8 cellular contexts compared by ENCODE assay signal in genomic region chr2:119702918-119703401, GRCh38. TPM values are rescaled to one million over a fixed set of nuclear protein-coding genes. Genes with fewer than 3 reads are reported as not detected.
A peak's percentile ranks its signal among the peaks of the same experiment; 100 is the strongest.
DNase-seq lines count a peak whose midpoint lies in the region; ATAC-seq and TF ChIP-seq lines count a peak whose summit lies in the region.

No MANE protein-coding gene starts in this region.

- H3K9ac ChIP-seq in KMS-11 (no peak overlapping the region), trophoblast cell (ENCODE audit: low read length) (no peak overlapping the region)

- H3K79me2 ChIP-seq in KMS-11 (ENCODE audit: insufficient read depth, low read depth), result no peaks in the 10 kb centered on the region
- H3K79me2 ChIP-seq in trophoblast cell (ENCODE audit: control insufficient read depth, insufficient read depth, low read length, poor library complexity), result no peaks in the 10 kb centered on the region

- no peaks in the 10 kb centered on the region for H3K36me3 ChIP-seq in KMS-11 (ENCODE audit: insufficient read depth)
- no peaks in the 10 kb centered on the region for H3K36me3 ChIP-seq in SJCRH30
- no peaks in the 10 kb centered on the region for H3K36me3 ChIP-seq in trophoblast cell (ENCODE audit: control insufficient read depth in 1 of 2, insufficient read depth in 2 of 2, low read length in 2 of 2)
- no peaks in the 10 kb centered on the region for H3K36me3 ChIP-seq in upper lobe of right lung

- H2AFZ ChIP-seq in KMS-11 (ENCODE audit: low read depth) (no peak overlapping the region), trophoblast cell (ENCODE audit: insufficient read depth, low read length, poor library complexity) (peak overlapping the region; percentile 8)

- no peak overlapping the region for H3K14ac ChIP-seq in trophoblast cell (ENCODE audit: low read length)

- no peak overlapping the region for H4K91ac ChIP-seq in trophoblast cell (ENCODE audit: low read depth, low read length)

- H4K12ac ChIP-seq in trophoblast cell (ENCODE audit: low read depth, low read length), result no peak overlapping the region

- H3K27ac ChIP-seq in KMS-11, result no peak overlapping the region
- no peak overlapping the region for H3K27ac ChIP-seq in SJCRH30
- no peak overlapping the region for H3K27ac ChIP-seq in trophoblast cell (ENCODE audit: low read depth, low read length)
- H3K27ac ChIP-seq in upper lobe of right lung, result no peak overlapping the region

- ATAC-seq in GM21717 (IDR thresholded peaks at IDR 0.05; ENCODE audit: unreplicated experiment) (peak; percentile 62), upper lobe of right lung (peak; percentile 99)

- no peak overlapping the region for H3K23ac ChIP-seq in trophoblast cell (ENCODE audit: low read length)

- TF ChIP-seq CTCF in KMS-11 (conservative IDR thresholded peaks at IDR 0.05; ENCODE audit: low read depth, low read length) (peak; percentile 87), upper lobe of right lung (IDR thresholded peaks at IDR 0.05) (peak; percentile 98)

- no peak overlapping the region for H3K4me3 ChIP-seq in KMS-11 (IDR thresholded peaks at IDR 0.05; ENCODE audit: insufficient read depth, low read depth, low read length)
- H3K4me3 ChIP-seq in SJCRH30, result no peak overlapping the region
- no peak overlapping the region for H3K4me3 ChIP-seq in trophoblast cell (ENCODE audit: low read depth, low read length)
- H3K4me3 ChIP-seq in upper lobe of right lung, result no peak overlapping the region

- H2BK12ac ChIP-seq in trophoblast cell (ENCODE audit: low read length), result no peak overlapping the region

- no peak overlapping the region for H3K4ac ChIP-seq in trophoblast cell (ENCODE audit: low read depth, low read length)

- H4K8ac ChIP-seq in trophoblast cell (ENCODE audit: low read depth, low read length), result no peak overlapping the region

- H3K4me2 ChIP-seq in KMS-11 (no peak overlapping the region), trophoblast cell (ENCODE audit: low read length) (no peak overlapping the region)

- peaks cover 1% of the 10 kb centered on the region for H3K79me1 ChIP-seq in trophoblast cell (ENCODE audit: low read length)

- H3K9me3 ChIP-seq in SJCRH30 (replicated peaks) (no peaks in the 10 kb centered on the region; the same call in 1 of the 2 replicates), trophoblast cell (ENCODE audit: insufficient read depth, low read depth, low read length) (no peaks in the 10 kb centered on the region), upper lobe of right lung (no peaks in the 10 kb centered on the region)

- no peak overlapping the region for H2BK5ac ChIP-seq in trophoblast cell (ENCODE audit: low read depth, low read length, poor library complexity)

- H3K27me3 ChIP-seq in KMS-11 (ENCODE audit: insufficient read depth, low read depth) (no peaks in the 10 kb centered on the region), SJCRH30 (no peaks in the 10 kb centered on the region), trophoblast cell (ENCODE audit: insufficient read depth, low read length) (no peaks in the 10 kb centered on the region), upper lobe of right lung (no peaks in the 10 kb centered on the region)

- H3K18ac ChIP-seq in trophoblast cell (ENCODE audit: low read length), result no peak overlapping the region

- H4K20me1 ChIP-seq in KMS-11 (ENCODE audit: insufficient read depth), result no peaks in the 10 kb centered on the region

- H2BK120ac ChIP-seq in trophoblast cell (ENCODE audit: insufficient read depth, low read length, poor library complexity), result no peak overlapping the region

- DNase-seq in EL, result peak; percentile 63
- DNase-seq in SJCRH30, result peak; percentile 74 to 89
- peak; percentile 50 for DNase-seq in activated effector memory CD4-positive, alpha-beta T cell treated with Interleukin-2 at 50 U/mL for 16 hours
- DNase-seq in foreskin melanocyte, result peak; percentile 37
- DNase-seq in trophoblast cell, result peak; percentile 48 to 82
- peak; percentile 86 for DNase-seq in upper lobe of right lung

- intact Hi-C loops in upper lobe of right lung (cut with DNase I), result no loop called here

- WGBS in trophoblast cell (ENCODE audit: extremely low coverage, insufficient coverage, insufficient read length), result no CpG with 5 or more reads among the region's 13 CpGs

- H2AK5ac ChIP-seq in trophoblast cell (ENCODE audit: low read length), result no peak overlapping the region

- H3K4me1 ChIP-seq in KMS-11 (ENCODE audit: low read depth, poor library complexity, severe bottlenecking) (peaks cover 11% of the 10 kb centered on the region), SJCRH30 (no peaks in the 10 kb centered on the region; the same call in 1 of the 2 replicates), trophoblast cell (ENCODE audit: control insufficient read depth in 1 of 2, insufficient read depth in 2 of 2, low read length in 2 of 2) (peaks cover 10 to 23% of the 10 kb centered on the region in 2 experiments), upper lobe of right lung (no peaks in the 10 kb centered on the region)

RNA-seq across cellular contexts. Expression of gene TMEM177, which starts 24.0 kb away (rescaled TPM):
- total RNA-seq in SJCRH30 (2014; rRNA removed; shearing (Covaris generic)), result 32.6 and 34.6 TPM in 2 replicates
- polyA plus RNA-seq in trophoblast cell (2013), result 4.8 and 5.4 TPM in 2 replicates
- 5.9 TPM for total RNA-seq in upper lobe of right lung

RNA-seq across cellular contexts. Expression of gene PTPN4, which starts 56.8 kb away (rescaled TPM):
- 30.8 and 33.6 TPM in 2 replicates for total RNA-seq in SJCRH30 (2014; rRNA removed; shearing (Covaris generic))
- polyA plus RNA-seq in trophoblast cell (2013), result 7.0 and 8.6 TPM in 2 replicates
- total RNA-seq in upper lobe of right lung, result 45.4 TPM
